Comparison of ENCODE assay signal across 29 cellular contexts in the genomic region with DNA sequence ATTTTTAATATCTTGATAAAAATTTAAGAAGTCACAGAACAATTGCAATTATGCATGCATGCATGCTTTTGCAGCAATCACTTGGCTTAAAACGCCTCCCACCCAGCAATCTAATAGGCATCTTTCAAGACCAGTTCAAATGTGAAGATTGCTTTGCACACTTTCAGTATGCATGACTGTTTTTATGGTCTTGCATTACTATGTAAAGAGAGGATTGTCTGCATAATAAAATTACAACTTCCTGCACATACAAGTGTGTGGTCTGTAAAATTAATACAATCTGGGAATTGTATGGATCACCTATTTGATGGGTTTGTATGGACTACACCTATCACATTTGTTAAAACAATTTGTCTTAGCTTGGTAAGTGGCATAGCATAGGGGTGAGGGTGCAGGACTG. TPM values are rescaled to one million over a fixed set of nuclear protein-coding genes. Genes with fewer than 3 reads are reported as not detected.
"Had no signal": no experiment of that assay in that cellular context is flagged by ENCODE, and none has a peak within 500 bp of the region (broad histone marks: within the 10 kb centered on the region; RNA-seq: fewer than 3 reads in every experiment).

No MANE protein-coding gene starts in this region.

- ATAC-seq: naive thymus-derived CD8-positive, alpha-beta T cell; psoas muscle; right cardiac atrium; right lobe of liver; stimulated activated memory B cell treated with anti-CD40 and anti-IgM and Interleukin-4, amounts not matched to agents 10 μg/mL and 1 μg/mL and 100 μg/mL, for 72 hours; stimulated activated naive CD8-positive, alpha-beta T cell treated with anti-CD3 and anti-CD28 coated beads, Interleukin-15, amount 100 ng/mL, for 72 hours; stimulated activated naive CD8-positive, alpha-beta T cell treated with anti-CD3 and anti-CD28 coated beads, Interleukin-15, Interleukin-2, amounts not matched to agents 100 U/mL and 50 U/mL, for 24 hours; upper lobe of right lung had no signal

- H3K9me3 ChIP-seq: ovary, psoas muscle, right lobe of liver, sigmoid colon, suprapubic skin, testis, tibial artery, transverse colon, upper lobe of right lung, uterus had no signal

- H3K27me3 ChIP-seq: neural progenitor cell, ovary, right lobe of liver, sigmoid colon, suprapubic skin, testis, tibial artery, transverse colon, upper lobe of right lung, uterus had no signal

- H3K36me3 ChIP-seq: ovary, right lobe of liver, sigmoid colon, suprapubic skin, tibial artery, transverse colon, upper lobe of right lung, uterus had no signal

- H3K27ac Mint-ChIP-seq: naive thymus-derived CD8-positive, alpha-beta T cell; nephron; neural progenitor cell; progenitor cell of endocrine pancreas; stimulated activated memory B cell treated with anti-CD40 and anti-IgM and Interleukin-4, amounts not matched to agents 10 μg/mL and 1 μg/mL and 100 μg/mL, for 72 hours; stimulated activated naive CD8-positive, alpha-beta T cell treated with anti-CD3 and anti-CD28 coated beads, Interleukin-15, amount 100 ng/mL, for 72 hours; type B pancreatic cell had no signal

- FAIRE-seq: small intestine had no signal

- H3K4me1 Mint-ChIP-seq: naive thymus-derived CD8-positive, alpha-beta T cell; nephron; neural progenitor cell; stimulated activated memory B cell treated with anti-CD40 and anti-IgM and Interleukin-4, amounts not matched to agents 10 μg/mL and 1 μg/mL and 100 μg/mL, for 72 hours; stimulated activated naive CD8-positive, alpha-beta T cell treated with anti-CD3 and anti-CD28 coated beads, Interleukin-15, amount 100 ng/mL, for 72 hours had no signal

- H3K4me2 ChIP-seq: neural progenitor cell had no signal

- H3K4me3 Mint-ChIP-seq: naive thymus-derived CD8-positive, alpha-beta T cell; nephron; neural progenitor cell; stimulated activated memory B cell treated with anti-CD40 and anti-IgM and Interleukin-4, amounts not matched to agents 10 μg/mL and 1 μg/mL and 100 μg/mL, for 72 hours; stimulated activated naive CD8-positive, alpha-beta T cell treated with anti-CD3 and anti-CD28 coated beads, Interleukin-15, amount 100 ng/mL, for 72 hours; type B pancreatic cell had no signal

- H3K9me3 Mint-ChIP-seq: naive thymus-derived CD8-positive, alpha-beta T cell; neural progenitor cell; stimulated activated memory B cell treated with anti-CD40 and anti-IgM and Interleukin-4, amounts not matched to agents 10 μg/mL and 1 μg/mL and 100 μg/mL, for 72 hours; stimulated activated naive CD8-positive, alpha-beta T cell treated with anti-CD3 and anti-CD28 coated beads, Interleukin-15, amount 100 ng/mL, for 72 hours had no signal

- H3K79me2 ChIP-seq: parathyroid adenoma had no signal

- H3K4me3 ChIP-seq: neural progenitor cell, ovary, psoas muscle, right lobe of liver, sigmoid colon, suprapubic skin, testis, tibial artery, transverse colon, upper lobe of right lung, uterus had no signal

- H2AFZ ChIP-seq: neural progenitor cell, parathyroid adenoma had no signal

- H3K4me1 ChIP-seq: neural progenitor cell, parathyroid adenoma, psoas muscle, right lobe of liver, sigmoid colon, suprapubic skin, testis, tibial artery, transverse colon, upper lobe of right lung, uterus had no signal

- H3K9ac ChIP-seq: neural progenitor cell, parathyroid adenoma had no signal

- H3K27ac ChIP-seq: neural progenitor cell, ovary, parathyroid adenoma, psoas muscle, right lobe of liver, sigmoid colon, suprapubic skin, testis, tibial artery, transverse colon, upper lobe of right lung, uterus had no signal

- DNase-seq: naive thymus-derived CD8-positive, alpha-beta T cell; occipital lobe; ovary; posterior cingulate gyrus; psoas muscle; right cardiac atrium; right lobe of liver; sigmoid colon; small intestine; stimulated activated CD4-positive, alpha-beta T cell treated with anti-CD3 and anti-CD28 coated beads, Interleukin-1b, Interleukin-23, amount 100 ng/mL, for 48 hours; stimulated activated CD4-positive, alpha-beta T cell treated with anti-CD3 and anti-CD28 coated beads, Interleukin-4, amount 100 ng/mL, for 1 hour; stimulated activated CD4-positive, alpha-beta T cell treated with anti-CD3 and anti-CD28 coated beads, Interleukin-4, amount 100 ng/mL, for 4 hours; stimulated activated CD8-positive, alpha-beta memory T cell treated with anti-CD3 and anti-CD28 coated beads, Interleukin-4, amount 100 ng/mL, for 48 hours; stimulated activated naive CD4-positive, alpha-beta T cell; stimulated activated naive CD8-positive, alpha-beta T cell treated with anti-CD3 and anti-CD28 coated beads, Interleukin-15, amount 100 ng/mL, for 72 hours; stimulated activated naive CD8-positive, alpha-beta T cell treated with anti-CD3 and anti-CD28 coated beads, Interleukin-15, Interleukin-2, amounts not matched to agents 100 U/mL and 50 U/mL, for 24 hours; substantia nigra; testis; tibial artery; transverse colon; upper lobe of right lung; uterus had no signal

- H3K27me3 Mint-ChIP-seq: progenitor cell of endocrine pancreas; stimulated activated memory B cell treated with anti-CD40 and anti-IgM and Interleukin-4, amounts not matched to agents 10 μg/mL and 1 μg/mL and 100 μg/mL, for 72 hours; stimulated activated naive CD8-positive, alpha-beta T cell treated with anti-CD3 and anti-CD28 coated beads, Interleukin-15, amount 100 ng/mL, for 72 hours; type B pancreatic cell had no signal

- H3K36me3 Mint-ChIP-seq: naive thymus-derived CD8-positive, alpha-beta T cell; stimulated activated memory B cell treated with anti-CD40 and anti-IgM and Interleukin-4, amounts not matched to agents 10 μg/mL and 1 μg/mL and 100 μg/mL, for 72 hours had no signal

RNA-seq across cellular contexts. Expression of a gene that starts 48.7 kb away (rescaled TPM):
- total RNA-seq: naive thymus-derived CD8-positive, alpha-beta T cell had no signal
- polyA plus RNA-seq: naive thymus-derived CD8-positive, alpha-beta T cell had no signal
